ENCODE assay signal across 17 cellular contexts in the genomic region with DNA sequence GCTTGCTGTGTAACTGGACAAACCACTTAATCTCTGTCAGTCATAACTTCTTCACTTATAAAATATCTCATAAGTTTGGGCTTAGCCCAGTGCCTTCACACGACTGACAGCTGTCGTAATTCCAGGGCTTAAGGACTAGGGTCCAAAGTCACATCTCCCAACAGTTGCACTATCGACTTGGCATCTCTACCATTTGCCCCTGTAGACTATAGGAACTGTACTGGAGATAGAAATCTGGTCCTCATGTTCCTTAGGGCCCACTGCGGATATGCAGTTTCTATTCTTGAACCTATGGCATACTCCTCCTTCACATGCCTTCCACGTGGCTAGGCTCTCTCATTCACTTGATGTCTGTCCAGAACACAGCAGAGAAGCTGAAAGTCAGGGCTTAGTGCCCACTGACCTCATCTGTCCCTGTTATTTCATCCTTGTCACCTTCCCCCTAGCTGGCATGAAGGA. TPM values are rescaled to one million over a fixed set of nuclear protein-coding genes. Genes with fewer than 3 reads are reported as not detected.
"Had no signal": no experiment of that assay in that cellular context is flagged by ENCODE, and none has a peak within 500 bp of the region (broad histone marks: within the 10 kb centered on the region; RNA-seq: fewer than 3 reads in every experiment).

No MANE protein-coding gene starts in this region.

- H3K9me3 Mint-ChIP-seq: activated CD4-positive, alpha-beta T cell treated with anti-CD3 and anti-CD28 coated beads, Interleukin-2, amount 10 ng/mL, durations not matched to agents 7 days and 5 days; activated naive CD4-positive, alpha-beta T cell treated with anti-CD3 and anti-CD28 coated beads, Interleukin-2, amount 50 U/mL, for 72 hours; brain; memory B cell; nephron had no signal

- H3K27ac Mint-ChIP-seq: activated CD4-positive, alpha-beta T cell treated with anti-CD3 and anti-CD28 coated beads, Interleukin-2, amount 10 ng/mL, durations not matched to agents 7 days and 5 days; activated naive CD4-positive, alpha-beta T cell treated with anti-CD3 and anti-CD28 coated beads, Interleukin-2, amount 50 U/mL, for 72 hours; memory B cell; nephron had no signal

- H3K9me3 ChIP-seq: transverse colon had no signal

- H3K27me3 Mint-ChIP-seq: memory B cell had no signal

- H3K36me3 Mint-ChIP-seq: activated naive CD4-positive, alpha-beta T cell treated with anti-CD3 and anti-CD28 coated beads, Interleukin-2, amount 50 U/mL, for 72 hours had no signal

- H3K4me3 Mint-ChIP-seq: activated CD4-positive, alpha-beta T cell treated with anti-CD3 and anti-CD28 coated beads, Interleukin-2, amount 10 ng/mL, durations not matched to agents 7 days and 5 days; brain; memory B cell had no signal

- ATAC-seq: activated naive CD4-positive, alpha-beta T cell treated with anti-CD3 and anti-CD28 coated beads, Interleukin-2, amount 50 U/mL, for 72 hours had no signal

- H3K27ac ChIP-seq: transverse colon had no signal

- DNase-seq: activated CD4-positive, alpha-beta T cell treated with anti-CD3 and anti-CD28 coated beads, Interleukin-2, amount 10 ng/mL, durations not matched to agents 7 days and 5 days; activated effector memory CD4-positive, alpha-beta T cell treated with Interleukin-2 at 50 U/mL for 16 hours; activated T-cell treated with anti-CD3 and anti-CD28 coated beads, Interleukin-2, amount 50 U/mL, for 1 hour; amygdala; dermis blood vessel endothelial cell; hypothalamus; transverse colon had no signal

- H3K4me3 ChIP-seq: transverse colon had no signal

RNA-seq across cellular contexts. Expression of a gene that starts 2.7 kb away (rescaled TPM):
- total RNA-seq: dermis blood vessel endothelial cell, epithelial cell of proximal tubule had no signal

RNA-seq across cellular contexts. Expression of a gene that starts 12.9 kb away (rescaled TPM):
- total RNA-seq: activated CD4-positive, alpha-beta T cell treated with anti-CD3 and anti-CD28 coated beads, Interleukin-2, amount 10 ng/mL, durations not matched to agents 7 days and 5 days; activated CD8-positive, alpha-beta memory T cell treated with anti-CD3 and anti-CD28 coated beads for 36 hours; activated naive CD4-positive, alpha-beta T cell treated with anti-CD3 and anti-CD28 coated beads, Interleukin-2, amount 50 U/mL, for 72 hours; cerebellum; dermis blood vessel endothelial cell; epithelial cell of proximal tubule; mucosa of gallbladder; osteoblast; subcutaneous adipose tissue; transverse colon had no signal

RNA-seq across cellular contexts. Expression of a gene that starts 22.5 kb away (rescaled TPM):
- total RNA-seq: activated CD4-positive, alpha-beta T cell treated with anti-CD3 and anti-CD28 coated beads, Interleukin-2, amount 10 ng/mL, durations not matched to agents 7 days and 5 days; activated CD8-positive, alpha-beta memory T cell treated with anti-CD3 and anti-CD28 coated beads for 36 hours; cerebellum; dermis blood vessel endothelial cell; epithelial cell of proximal tubule; osteoblast; transverse colon had no signal
